Comparison of ENCODE assay signal across 15 cellular contexts in the genomic region with DNA sequence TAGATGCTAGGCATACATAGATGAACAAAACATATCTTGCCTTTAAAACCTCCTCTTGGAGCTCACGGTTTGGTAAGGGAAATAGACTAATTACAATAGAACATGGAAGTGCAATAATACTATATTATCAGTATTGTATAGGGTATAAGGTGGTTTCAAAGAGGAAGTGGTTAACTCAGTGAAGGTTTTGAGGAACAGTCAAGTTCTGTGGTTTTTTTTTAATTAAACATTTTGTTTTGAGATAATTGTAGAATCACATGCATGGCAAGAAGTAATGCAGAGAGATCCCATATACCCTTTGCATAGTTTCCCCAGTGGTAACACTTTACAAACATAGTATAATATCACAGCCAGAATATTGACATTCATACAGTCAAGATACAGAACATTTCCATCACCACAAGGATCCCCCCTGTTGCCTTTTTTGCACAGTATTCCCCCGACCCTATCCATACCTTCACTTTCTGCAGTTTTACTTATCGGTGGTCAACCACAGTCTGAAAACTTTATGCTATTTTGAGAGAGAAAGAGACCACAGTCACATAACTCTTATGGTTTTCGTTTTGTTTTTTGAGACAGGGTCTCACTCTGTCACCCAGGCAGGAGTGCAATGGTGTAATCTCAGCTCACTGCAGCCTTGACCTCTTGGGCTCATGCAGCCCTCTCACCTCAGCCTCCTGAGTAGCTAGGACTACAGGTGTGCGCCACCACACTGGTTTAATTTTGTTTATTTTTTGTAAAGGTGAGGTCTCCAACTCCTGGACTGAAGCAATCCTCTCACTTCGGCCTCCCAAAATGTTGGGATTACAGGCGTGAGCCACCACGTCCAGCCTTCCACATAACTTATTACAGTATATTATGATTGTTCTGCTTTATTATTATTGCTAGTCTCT.
DNase-seq lines count a peak whose midpoint lies in the region; ATAC-seq lines count a peak whose summit lies in the region.
"Had no signal": no experiment of that assay in that cellular context is flagged by ENCODE, and none has a peak within 500 bp of the region (broad histone marks: within the 10 kb centered on the region; RNA-seq: fewer than 3 reads in every experiment).

No MANE protein-coding gene starts in this region.

- POLR2A ChIA-PET in naive thymus-derived CD4-positive, alpha-beta T cell (lab: Charles Lee), result interaction anchor here (0.6 kb wide), 1 partner anchor 219 kb away, joined by 3 read pairs; no protein-coding TSS in a partner anchor

- H3K36me3 Mint-ChIP-seq in naive thymus-derived CD4-positive, alpha-beta T cell, result peaks cover 0 to 32% (median 23%) of the 10 kb centered on the region in 5 donors

- DNase-seq in SKM-1 treated with dmso at 0.1 percent for 144 hours (lab: John Stamatoyannopoulos, UW; ENCODE audit: unreplicated experiment) (peak; percentile 41), SKM-1 (lab: John Stamatoyannopoulos, UW; ENCODE audit: unreplicated experiment) (no peak), NOMO-1 treated with dmso at 0.1 percent for 144 hours (lab: John Stamatoyannopoulos, UW; ENCODE audit: unreplicated experiment) (peak; percentile 59), middle frontal gyrus (ENCODE audit: extremely low spot score, low spot score) (no peak), NCI-H1048 (lab: John Stamatoyannopoulos, UW) (no peak), activated gamma-delta T cell treated with Interleukin-2 at 50 U/mL for 16 hours (no peak)
- no peak for DNase-seq in naive thymus-derived CD4-positive, alpha-beta T cell
- DNase-seq: activated CD4-positive, alpha-beta T cell treated with anti-CD3 and anti-CD28 coated beads for 48 hours; COR-L47; GM23248; NCI-H1092; PC-3 had no signal

- ATAC-seq in HG02981 (IDR thresholded peaks at IDR 0.05; ENCODE audit: unreplicated experiment), result peak; percentile 49
- peak; percentile 49 for ATAC-seq in naive thymus-derived CD4-positive, alpha-beta T cell
- ATAC-seq: PC-3 had no signal

- H3K27me3 ChIP-seq in naive thymus-derived CD4-positive, alpha-beta T cell (ENCODE audit: control insufficient read depth in 2 of 2, insufficient read depth in 2 of 2, low read length in 2 of 2), result no peaks in the 10 kb centered on the region

- H3K9me3 ChIP-seq in naive thymus-derived CD4-positive, alpha-beta T cell (ENCODE audit: control insufficient read depth in 2 of 3, low read length in 3 of 3), result no peaks in the 10 kb centered on the region

- H3K4me1 Mint-ChIP-seq in naive thymus-derived CD4-positive, alpha-beta T cell, result peaks cover 20 to 49% (median 35%) of the 10 kb centered on the region in 7 donors

- H3K9me3 Mint-ChIP-seq in naive thymus-derived CD4-positive, alpha-beta T cell, result peaks cover 0 to 12% (median 3%) of the 10 kb centered on the region in 11 donors
- H3K9me3 Mint-ChIP-seq: activated T-helper 1 cell treated with anti-CD3 and anti-CD28 coated beads, Interleukin-12 subunit alpha, Interleukin-12 subunit beta, Interleukin-2, Interleukin-4 antibody, amounts not matched to agents 30 ng/mL and 10 ng/mL and 1 ng/mL, durations not matched to agents 14 hours and 24 hours and 36 hours had no signal

- H3K4me1 ChIP-seq in naive thymus-derived CD4-positive, alpha-beta T cell (ENCODE audit: control insufficient read depth in 2 of 2, insufficient read depth in 2 of 2, low read length in 2 of 2), result peaks cover 0 to 7% of the 10 kb centered on the region in 2 donors

- CTCF ChIA-PET in naive thymus-derived CD4-positive, alpha-beta T cell (lab: Charles Lee), result interaction anchor here (0.7 kb wide), 1 partner anchor 333 kb away, joined by 3 read pairs; no protein-coding TSS in a partner anchor

- intact Hi-C loops in naive thymus-derived CD4-positive, alpha-beta T cell (cut with micrococcal nuclease), result no loop called here

- H3K27me3 Mint-ChIP-seq in naive thymus-derived CD4-positive, alpha-beta T cell, result no peaks in the 10 kb centered on the region

- no peak overlapping the region for H3K4me3 ChIP-seq in naive thymus-derived CD4-positive, alpha-beta T cell (ENCODE audit: low read length)
- H3K4me3 ChIP-seq: GM23248 had no signal

- no peaks in the 10 kb centered on the region for H3K36me3 ChIP-seq in naive thymus-derived CD4-positive, alpha-beta T cell (ENCODE audit: control insufficient read depth in 2 of 3, insufficient read depth in 3 of 3, low read length in 3 of 3)

- no peak overlapping the region for H3K27ac ChIP-seq in naive thymus-derived CD4-positive, alpha-beta T cell (ENCODE audit: low read depth, low read length)
- H3K27ac ChIP-seq: 22Rv1, GM23248 had no signal

- peak overlapping the region in 7 of 10 donors; percentile 5 to 69 (median 29) for H3K4me3 Mint-ChIP-seq in naive thymus-derived CD4-positive, alpha-beta T cell
- H3K4me3 Mint-ChIP-seq: activated T-helper 1 cell treated with anti-CD3 and anti-CD28 coated beads, Interleukin-12 subunit alpha, Interleukin-12 subunit beta, Interleukin-2, Interleukin-4 antibody, amounts not matched to agents 30 ng/mL and 10 ng/mL and 1 ng/mL, durations not matched to agents 14 hours and 24 hours and 36 hours had no signal

- peak overlapping the region in 2 of 9 donors; percentile 5 to 18 for H3K27ac Mint-ChIP-seq in naive thymus-derived CD4-positive, alpha-beta T cell
- H3K27ac Mint-ChIP-seq: activated T-helper 1 cell treated with anti-CD3 and anti-CD28 coated beads, Interleukin-12 subunit alpha, Interleukin-12 subunit beta, Interleukin-2, Interleukin-4 antibody, amounts not matched to agents 30 ng/mL and 10 ng/mL and 1 ng/mL, durations not matched to agents 14 hours and 24 hours and 36 hours had no signal

Comparison
In these comparisons a context has a peak if more than half of its experiments do, and no peak if none do; other contexts are left out.
1. DNase-seq: peak in SKM-1 treated with dmso at 0.1 percent for 144 hours (single experiment) and NOMO-1 treated with dmso at 0.1 percent for 144 hours (single experiment); none in SKM-1 (single experiment), naive thymus-derived CD4-positive, alpha-beta T cell (0 of 9), middle frontal gyrus (single experiment), NCI-H1048 (single experiment) and activated gamma-delta T cell treated with Interleukin-2 at 50 U/mL for 16 hours (single experiment).